In genomic region chr19:5369304-5369703, GRCh38 we compare ENCODE assay signal across 19 cellular contexts.
"Had no signal": no experiment of that assay in that cellular context is flagged by ENCODE, and none has a peak within 500 bp of the region (broad histone marks: within the 10 kb centered on the region; RNA-seq: fewer than 3 reads in every experiment).

No MANE protein-coding gene starts in this region.

- H3K27ac ChIP-seq: colonic mucosa, coronary artery, dorsolateral prefrontal cortex, epithelial cell of prostate, esophagus muscularis mucosa, esophagus squamous epithelium, foreskin keratinocyte, gastrocnemius medialis, gastroesophageal sphincter, heart left ventricle, heart right ventricle, hepatocyte had no signal

- DNase-seq: cortex of kidney; effector memory CD4-positive, alpha-beta T cell; esophagus squamous epithelium; foreskin keratinocyte; gastrocnemius medialis; heart left ventricle had no signal

- H3K27me3 ChIP-seq: colonic mucosa, foreskin keratinocyte had no signal

- H3K9me3 ChIP-seq: colonic mucosa, esophagus muscularis mucosa, esophagus squamous epithelium, gastrocnemius medialis, gastroesophageal sphincter, heart left ventricle, heart right ventricle had no signal

- H3K4me2 ChIP-seq: hepatocyte had no signal

- FAIRE-seq: colon, endometrium, endothelial cell of umbilical vein, frontal cortex had no signal

- H3K4me3 ChIP-seq: colonic mucosa, coronary artery, dorsolateral prefrontal cortex, esophagus muscularis mucosa, esophagus squamous epithelium, gastrocnemius medialis, gastroesophageal sphincter, heart left ventricle, heart right ventricle, hepatocyte had no signal

- H3K36me3 ChIP-seq: colonic mucosa, esophagus muscularis mucosa, esophagus squamous epithelium, gastrocnemius medialis, gastroesophageal sphincter, heart left ventricle, heart right ventricle had no signal

- H3K79me2 ChIP-seq: hepatocyte had no signal

- H2AFZ ChIP-seq: hepatocyte had no signal

- H3K4me1 ChIP-seq: colonic mucosa, esophagus muscularis mucosa, esophagus squamous epithelium, foreskin keratinocyte, gastrocnemius medialis, gastroesophageal sphincter, heart left ventricle, heart right ventricle had no signal

- ATAC-seq: effector memory CD8-positive, alpha-beta T cell; gastrocnemius medialis; gastroesophageal sphincter; heart left ventricle; heart right ventricle had no signal
